1 cellular context compared by ENCODE assay signal in the genomic region with DNA sequence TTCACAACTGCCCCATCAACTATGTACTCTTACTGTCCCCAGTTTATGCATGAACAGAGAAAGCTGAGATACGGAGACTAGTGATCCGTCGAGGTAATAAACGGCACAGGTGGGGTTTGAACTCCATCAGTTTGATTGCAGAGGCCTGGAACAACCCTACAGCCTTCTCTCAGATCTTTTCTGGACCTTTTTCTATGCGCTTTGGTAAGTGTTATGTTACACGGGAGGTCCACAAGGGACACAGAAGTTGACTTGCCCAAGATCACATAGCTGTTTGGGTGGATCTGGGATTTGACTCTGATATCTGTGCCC.
TF ChIP-seq lines count a peak whose summit lies in the region.

No MANE protein-coding gene starts in this region.

TF ChIP-seq in IMR-90, 13 proteins besides CTCF, POLR2A, EP300 and RAD21 (continued from another document):
- no peak for TF ChIP-seq MAFK (IDR thresholded peaks at IDR 0.05; ENCODE audit: low read depth, low read length)
- no peak for TF ChIP-seq RCOR1 (IDR thresholded peaks at IDR 0.05; ENCODE audit: insufficient replicate concordance, low read length)
- no peak for TF ChIP-seq MAZ (IDR thresholded peaks at IDR 0.05; ENCODE audit: borderline replicate concordance, low read depth, low read length)
- no peak for TF ChIP-seq SMC3 (IDR thresholded peaks at IDR 0.05; ENCODE audit: low read depth, low read length)
- no peak for TF ChIP-seq RFX5 (IDR thresholded peaks at IDR 0.05; ENCODE audit: low read depth, low read length)
- no peak for TF ChIP-seq CEBPB (IDR thresholded peaks at IDR 0.05; ENCODE audit: low read depth, low read length)
- TF ChIP-seq BHLHE40 (IDR thresholded peaks at IDR 0.05; ENCODE audit: low read depth, low read length), result no peak
